20 cellular contexts compared by ENCODE assay signal in the genomic region with DNA sequence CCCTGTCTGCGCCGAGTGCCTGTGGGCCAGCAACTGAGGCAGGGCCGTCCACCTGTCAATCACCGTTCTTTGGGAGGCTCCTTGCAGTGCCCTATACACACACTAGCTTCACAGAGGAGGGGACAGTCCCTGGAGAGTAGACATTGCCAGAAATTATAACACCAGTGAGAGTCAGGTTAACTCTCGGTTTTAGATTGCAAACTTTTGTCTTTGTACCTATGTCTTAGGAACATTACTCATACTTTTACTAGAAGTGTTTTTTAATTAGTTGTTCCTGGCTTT.
DNase-seq lines count a peak whose midpoint lies in the region; TF ChIP-seq lines count a peak whose summit lies in the region.
"Had no signal": no experiment of that assay in that cellular context is flagged by ENCODE, and none has a peak within 500 bp of the region (broad histone marks: within the 10 kb centered on the region; RNA-seq: fewer than 3 reads in every experiment).

No MANE protein-coding gene starts in this region.

- peak overlapping the region; percentile 64 for H3K4me2 ChIP-seq in OCI-LY3 (ENCODE audit: low read length)

- H3K27ac ChIP-seq in OCI-LY3 (ENCODE audit: low read length) (peak overlapping the region; percentile 93), thyroid gland (no peak overlapping the region)
- H3K27ac ChIP-seq: right lobe of liver had no signal

- DNase-seq in stimulated activated CD4-positive, alpha-beta T cell treated with anti-CD3 and anti-CD28 coated beads, Interleukin-1b, Interleukin-23, amount 100 ng/mL, for 48 hours: peak; percentile 48
- no peak for DNase-seq in stimulated activated CD4-positive, alpha-beta T cell treated with anti-CD3 and anti-CD28 coated beads, Interleukin-12 subunit alpha, Interleukin-12 subunit beta, amount 100 ng/mL, for 4 hours
- DNase-seq in chondrocyte (ENCODE audit: low spot score) (no peak), activated gamma-delta T cell treated with Interleukin-2 at 50 U/mL for 16 hours (no peak), AG20443 (ENCODE audit: low spot score) (no peak), thyroid gland (no peak)
- DNase-seq: activated CD4-positive, CD25-positive, alpha-beta regulatory T cell treated with anti-CD3 and anti-CD28 coated beads, Interleukin-2, amount 50 U/mL, for 72 hours; glutamatergic neuron; HFFc6; islet precursor cell; MM.1S; NCI-H1930; NCI-H446; occipital lobe; right lobe of liver; stimulated activated CD4-positive, alpha-beta T cell treated with anti-CD3 and anti-CD28 coated beads, Interleukin-4, amount 100 ng/mL, for 1 hour; upper lobe of left lung had no signal

- no peaks in the 10 kb centered on the region for H4K20me1 ChIP-seq in OCI-LY3 (ENCODE audit: insufficient read depth, low read length)

- H3K27ac Mint-ChIP-seq in chondrocyte (ENCODE audit: unreplicated experiment): peak overlapping the region; percentile 6
- peak overlapping the region; percentile 87 for H3K27ac Mint-ChIP-seq in stimulated activated naive CD8-positive, alpha-beta T cell treated with anti-CD3 and anti-CD28 coated beads, Interleukin-15, Interleukin-2, amounts not matched to agents 100 ng/mL and 50 ng/mL, for 24 hours
- H3K27ac Mint-ChIP-seq: HFFc6 had no signal

- no peaks in the 10 kb centered on the region for H3K9me3 Mint-ChIP-seq in chondrocyte (ENCODE audit: low read depth)
- no peaks in the 10 kb centered on the region for H3K9me3 Mint-ChIP-seq in stimulated activated naive CD8-positive, alpha-beta T cell treated with anti-CD3 and anti-CD28 coated beads, Interleukin-15, Interleukin-2, amounts not matched to agents 100 ng/mL and 50 ng/mL, for 24 hours
- H3K9me3 Mint-ChIP-seq: HFFc6 had no signal

- H3K79me2 ChIP-seq in OCI-LY3 (ENCODE audit: low read length): peaks cover 50% of the 10 kb centered on the region

- no peak for TF ChIP-seq POLR2A in thyroid gland (IDR thresholded peaks at IDR 0.05)

- H3K4me3 Mint-ChIP-seq in chondrocyte (ENCODE audit: unreplicated experiment): no peak overlapping the region
- peak overlapping the region; percentile 9 for H3K4me3 Mint-ChIP-seq in stimulated activated naive CD8-positive, alpha-beta T cell treated with anti-CD3 and anti-CD28 coated beads, Interleukin-15, Interleukin-2, amounts not matched to agents 100 ng/mL and 50 ng/mL, for 24 hours
- H3K4me3 Mint-ChIP-seq: brain, HFFc6 had no signal

- H3K36me3 ChIP-seq in OCI-LY3 (replicated peaks; ENCODE audit: low read depth, low read length) (peaks cover 30% of the 10 kb centered on the region), thyroid gland (peaks cover 13 to 15% of the 10 kb centered on the region in 2 donors)

- H3K27me3 ChIP-seq in OCI-LY3 (ENCODE audit: low read depth, low read length) (no peaks in the 10 kb centered on the region), thyroid gland (no peaks in the 10 kb centered on the region)
- H3K27me3 ChIP-seq: right lobe of liver, upper lobe of left lung had no signal

- H3K27me3 Mint-ChIP-seq in chondrocyte (ENCODE audit: low read depth): no peaks in the 10 kb centered on the region
- no peaks in the 10 kb centered on the region for H3K27me3 Mint-ChIP-seq in stimulated activated naive CD8-positive, alpha-beta T cell treated with anti-CD3 and anti-CD28 coated beads, Interleukin-15, Interleukin-2, amounts not matched to agents 100 ng/mL and 50 ng/mL, for 24 hours

- intact Hi-C loops in thyroid gland (cut with DNase I): no loop called here

- TF ChIP-seq CTCF in OCI-LY3 (IDR thresholded peaks at IDR 0.05; ENCODE audit: low read depth, low read length): no peak
- TF ChIP-seq CTCF in chondrocyte (IDR thresholded peaks at IDR 0.05): no peak
- no peak for TF ChIP-seq CTCF in thyroid gland (IDR thresholded peaks at IDR 0.05)

- peaks cover 56% of the 10 kb centered on the region for H3K4me1 ChIP-seq in OCI-LY3 (ENCODE audit: low read length)
- peaks cover 0 to 10% of the 10 kb centered on the region in 2 donors for H3K4me1 ChIP-seq in thyroid gland

- peaks cover 11% of the 10 kb centered on the region for H3K36me3 Mint-ChIP-seq in chondrocyte (ENCODE audit: low read depth)
- peaks cover 40% of the 10 kb centered on the region for H3K36me3 Mint-ChIP-seq in stimulated activated naive CD8-positive, alpha-beta T cell treated with anti-CD3 and anti-CD28 coated beads, Interleukin-15, Interleukin-2, amounts not matched to agents 100 ng/mL and 50 ng/mL, for 24 hours (ENCODE audit: low read depth)

- WGBS in thyroid gland, 2 donors: 93 to 95% methylated on average over 5 of the region's 5 CpGs

- H3K4me3 ChIP-seq in OCI-LY3 (ENCODE audit: low read length): peak overlapping the region; percentile 30; the same call in 1 of the 2 replicates
- H3K4me3 ChIP-seq in thyroid gland (replicated peaks in 1 of 3): no peak overlapping the region
- H3K4me3 ChIP-seq: right lobe of liver, upper lobe of left lung had no signal

- no peak overlapping the region for H2AFZ ChIP-seq in OCI-LY3 (ENCODE audit: low read depth, low read length)

- H3K9me3 ChIP-seq in OCI-LY3 (ENCODE audit: insufficient read depth, low read length): no peaks in the 10 kb centered on the region
- H3K9me3 ChIP-seq in thyroid gland: no peaks in the 10 kb centered on the region
- H3K9me3 ChIP-seq: right lobe of liver, upper lobe of left lung had no signal

- peak overlapping the region; percentile 38; the same call in 1 of the 2 replicates for H3K9ac ChIP-seq in OCI-LY3 (ENCODE audit: low read length)

- H3K4me1 Mint-ChIP-seq in chondrocyte (ENCODE audit: low read depth): peaks cover 24% of the 10 kb centered on the region
- peaks cover 67% of the 10 kb centered on the region for H3K4me1 Mint-ChIP-seq in stimulated activated naive CD8-positive, alpha-beta T cell treated with anti-CD3 and anti-CD28 coated beads, Interleukin-15, Interleukin-2, amounts not matched to agents 100 ng/mL and 50 ng/mL, for 24 hours (ENCODE audit: low read depth)
